In genomic region chr7:151631968-151632749, GRCh38 we compare ENCODE assay signal across 8 cellular contexts.
DNase-seq lines count a peak whose midpoint lies in the region; ATAC-seq lines count a peak whose summit lies in the region.

No MANE protein-coding gene starts in this region.

- H3K9ac ChIP-seq in NT2/D1 (ENCODE audit: insufficient read length, low read depth) (peak overlapping the region; percentile 21), mucosa of rectum (ENCODE audit: low read depth in 1 of 2, low read length in 2 of 2) (peak overlapping the region; percentile 68 to 70)

- peaks cover 6% of the 10 kb centered on the region for H3K4me1 ChIP-seq in NT2/D1 (ENCODE audit: insufficient read depth, insufficient read length)
- H3K4me1 ChIP-seq in mucosa of rectum (ENCODE audit: control insufficient read depth in 2 of 2, insufficient read depth in 2 of 2, low read length in 2 of 2): peaks cover 0 to 6% of the 10 kb centered on the region in 2 donors

- H3K4me3 ChIP-seq in NT2/D1 (ENCODE audit: insufficient read length, low read depth) (peak overlapping the region; percentile 49), mucosa of rectum (ENCODE audit: low read length in 2 of 2) (peak overlapping the region; percentile 71 to 88)

- H3K36me3 ChIP-seq in NT2/D1 (ENCODE audit: insufficient read depth, insufficient read length, low read length) (no peaks in the 10 kb centered on the region), mucosa of rectum (ENCODE audit: control insufficient read depth in 2 of 2, insufficient read depth in 2 of 2, low read length in 2 of 2) (no peaks in the 10 kb centered on the region)

- peak; percentile 93 for DNase-seq in COR-L47 (lab: John Stamatoyannopoulos, UW)
- peak; percentile 72 for DNase-seq in NT2/D1 (ENCODE audit: low read depth, low spot score)
- peak; percentile 81 for DNase-seq in activated T-cell treated with anti-CD3 and anti-CD28 coated beads for 24 hours (ENCODE audit: low read depth)
- no peak for DNase-seq in epithelial cell of prostate (ENCODE audit: low read depth, low spot score)
- peak; percentile 77 to 79 for DNase-seq in stimulated activated CD8-positive, alpha-beta memory T cell treated with anti-CD3 and anti-CD28 coated beads, Interleukin-7, amount 100 ng/mL, for 1 hour (ENCODE audit: low read depth in 2 of 2)

- H3K27ac ChIP-seq in epithelial cell of prostate: peak overlapping the region; percentile 84
- H3K27ac ChIP-seq in mucosa of rectum (ENCODE audit: low read depth in 2 of 2, low read length in 2 of 2): peak overlapping the region; percentile 80 to 92

- H3K9me3 ChIP-seq in NT2/D1 (ENCODE audit: insufficient read depth, low read length): no peaks in the 10 kb centered on the region
- no peaks in the 10 kb centered on the region for H3K9me3 ChIP-seq in mucosa of rectum (ENCODE audit: control insufficient read depth in 2 of 2, low read length in 2 of 2)

- H3K27me3 ChIP-seq in NT2/D1 (ENCODE audit: insufficient read depth, insufficient read length) (peaks cover 28% of the 10 kb centered on the region), mucosa of rectum (ENCODE audit: control insufficient read depth in 2 of 2, insufficient read depth in 2 of 2, low read length in 2 of 2) (no peaks in the 10 kb centered on the region)

- ATAC-seq in GM19397 (IDR thresholded peaks at IDR 0.05; ENCODE audit: unreplicated experiment) (peak; percentile 78), HG03521 (IDR thresholded peaks at IDR 0.05; ENCODE audit: unreplicated experiment) (peak; percentile 71)
